Comparison of ENCODE assay signal across 5 cellular contexts in genomic region chr1:21999645-22000044, GRCh38. TPM values are rescaled to one million over a fixed set of nuclear protein-coding genes. Genes with fewer than 3 reads are reported as not detected.
"Had no signal": no experiment of that assay in that cellular context is flagged by ENCODE, and none has a peak within 500 bp of the region (broad histone marks: within the 10 kb centered on the region; RNA-seq: fewer than 3 reads in every experiment).

No MANE protein-coding gene starts in this region.

RNA-seq across cellular contexts. Expression of gene CELA3A, which starts 1.8 kb away (rescaled TPM):
- total RNA-seq: activated T-helper 2 cell treated with anti-CD3 and anti-CD28 coated beads, Interferon-gamma antibody, Interleukin-2, Interleukin-4, amounts not matched to agents 10 μg/mL and 5 μg/mL and 100 μg/mL, durations not matched to agents 14 hours and 24 hours and 36 hours; neural crest cell; osteocyte; vagina had no signal
- polyA plus RNA-seq: immature natural killer cell had no signal

RNA-seq across cellular contexts. Expression of gene CELA3B, which starts 22.8 kb away (rescaled TPM):
- total RNA-seq: activated T-helper 2 cell treated with anti-CD3 and anti-CD28 coated beads, Interferon-gamma antibody, Interleukin-2, Interleukin-4, amounts not matched to agents 10 μg/mL and 5 μg/mL and 100 μg/mL, durations not matched to agents 14 hours and 24 hours and 36 hours; neural crest cell; osteocyte; vagina had no signal
- polyA plus RNA-seq: immature natural killer cell had no signal
